Comparison of ENCODE assay signal across 27 cellular contexts in the genomic region with DNA sequence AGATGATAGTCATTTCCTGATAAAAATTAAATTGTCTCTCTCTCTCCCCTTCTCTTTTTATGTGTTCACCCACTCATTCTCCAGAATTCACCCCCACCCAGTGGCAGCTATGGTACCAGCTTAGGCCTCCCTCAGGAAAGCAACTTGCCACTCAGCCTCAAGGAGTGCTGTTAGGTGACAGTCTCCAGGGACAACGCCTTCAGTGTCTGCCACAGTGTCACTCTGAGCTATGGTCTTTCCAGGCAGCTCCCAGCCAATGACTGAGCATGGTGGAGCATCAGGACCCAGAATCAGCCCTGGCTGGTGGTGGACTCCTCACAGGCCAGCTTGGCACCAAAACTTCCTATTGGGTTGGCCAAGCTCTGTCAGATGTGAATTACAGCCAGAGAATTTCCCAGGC.
A peak's percentile ranks its signal among the peaks of the same experiment; 100 is the strongest.
DNase-seq lines count a peak whose midpoint lies in the region; ATAC-seq and TF ChIP-seq lines count a peak whose summit lies in the region.
"Had no signal": no experiment of that assay in that cellular context is flagged by ENCODE, and none has a peak within 500 bp of the region (broad histone marks: within the 10 kb centered on the region; RNA-seq: fewer than 3 reads in every experiment).

No MANE protein-coding gene starts in this region.

- no peak for TF ChIP-seq CTCF in GM12865 (IDR thresholded peaks at IDR 0.05; ENCODE audit: insufficient read depth, low read depth, low read length, missing control alignments)
- no peak for TF ChIP-seq CTCF in transverse colon (IDR thresholded peaks at IDR 0.05)

- H3K27me3 ChIP-seq in transverse colon, result no peaks in the 10 kb centered on the region
- H3K27me3 ChIP-seq: left lung, testis had no signal

- TF ChIP-seq POLR2A in transverse colon (IDR thresholded peaks at IDR 0.05), result no peak

- DNase-seq in NCI-H146 (lab: John Stamatoyannopoulos, UW), result peak; percentile 53
- no peak for DNase-seq in NCI-H146 treated with DMSO at 0.1 percent for 48 hours (lab: John Stamatoyannopoulos, UW; ENCODE audit: unreplicated experiment)
- DNase-seq in GM12865 (ENCODE audit: low read depth), result peak; percentile 4
- peak; percentile 66 for DNase-seq in NCI-H748 treated with DMSO at 0.1 percent for 48 hours (lab: John Stamatoyannopoulos, UW)
- DNase-seq in left lobe of liver (ENCODE audit: low spot score), result no peak
- no peak for DNase-seq in transverse colon
- DNase-seq in cerebellar cortex (ENCODE audit: low spot score), result no peak
- no peak for DNase-seq in stimulated activated naive CD4-positive, alpha-beta T cell treated with Interleukin-2 at 50 U/mL for 16 hours (lab: John Stamatoyannopoulos, UW)
- DNase-seq: activated B cell treated with CpG ODN at 0.5 μM for 24 hours; activated CD4-positive, alpha-beta T cell treated with anti-CD3 and anti-CD28 coated beads, Interleukin-2, amount 10 ng/mL, durations not matched to agents 7 days and 5 days; activated effector memory CD4-positive, alpha-beta T cell treated with Interleukin-2 at 50 U/mL for 16 hours; activated naive CD8-positive, alpha-beta T cell treated with anti-CD3 and anti-CD28 coated beads for 36 hours; anterior cingulate cortex; CD4-positive, alpha-beta T cell; HCEC 1CT; hypothalamus; immature natural killer cell; left lung; MV-4-11; NCI-H2227 treated with DMSO at 0.1 percent for 48 hours; NCI-H526; retina; stimulated activated naive CD8-positive, alpha-beta T cell treated with anti-CD3 and anti-CD28 coated beads, Interleukin-15, Interleukin-2, amounts not matched to agents 100 U/mL and 50 U/mL, for 24 hours; T-cell had no signal

- 79% methylated on average over 1 of the region's 1 CpG; no CpG with 5 or more reads in 1 of the 2 donors for WGBS in transverse colon (ENCODE audit: low coverage in 1 of 2), 2 donors

- intact Hi-C loops in transverse colon (cut with DNase I; ENCODE audit: low total_unique reads), result no loop called here

- no peak overlapping the region for H3K27ac ChIP-seq in transverse colon
- H3K27ac ChIP-seq: left lung, parathyroid adenoma, testis had no signal

- TF ChIP-seq EP300 in transverse colon (IDR thresholded peaks at IDR 0.05; ENCODE audit: low read depth), result no peak

- H3K36me3 ChIP-seq in transverse colon, result no peaks in the 10 kb centered on the region
- H3K36me3 ChIP-seq: left lung had no signal

- H3K9me3 ChIP-seq in transverse colon, result no peaks in the 10 kb centered on the region
- H3K9me3 ChIP-seq: left lung, testis had no signal

- H3K4me3 ChIP-seq in GM12865 (ENCODE audit: low read depth, low read length) (no peak overlapping the region), transverse colon (no peak overlapping the region)
- H3K4me3 ChIP-seq: left lung, smooth muscle cell, testis had no signal

- ATAC-seq in left lobe of liver, result peak; percentile 36
- ATAC-seq: left lung; stimulated activated naive CD8-positive, alpha-beta T cell treated with anti-CD3 and anti-CD28 coated beads, Interleukin-15, Interleukin-2, amounts not matched to agents 100 U/mL and 50 U/mL, for 24 hours; T-cell had no signal

- H3K4me1 ChIP-seq in transverse colon, result no peaks in the 10 kb centered on the region
- H3K4me1 ChIP-seq: left lung, testis had no signal

- in situ Hi-C loops in transverse colon (cut with MboI; ENCODE audit: low pct_ligation_motif_present in 1 of 4, low pct_unique_long_range_greater_than_20kb in 1 of 4, low sequenced_read_pairs in 3 of 4), result no loop called here

Comparison
In these comparisons a context has a peak if more than half of its experiments do, and no peak if none do; other contexts are left out.
1. DNase-seq: peak in NCI-H146 (single experiment), GM12865 (single experiment) and NCI-H748 treated with DMSO at 0.1 percent for 48 hours (single experiment); none in NCI-H146 treated with DMSO at 0.1 percent for 48 hours (single experiment), left lobe of liver (single experiment), transverse colon (single experiment), cerebellar cortex (single experiment) and stimulated activated naive CD4-positive, alpha-beta T cell treated with Interleukin-2 at 50 U/mL for 16 hours (single experiment).